In genomic region chr12:131207261-131207660, GRCh38 we compare ENCODE assay signal across 7 cellular contexts.
DNase-seq lines count a peak whose midpoint lies in the region; ATAC-seq and TF ChIP-seq lines count a peak whose summit lies in the region.
"Not testable (repeated sequence)": the region's sequence is repeated elsewhere in the genome, so short reads cannot be mapped to it uniquely, and the experiment has no call there.

No MANE protein-coding gene starts in this region.

- H3K4me3 ChIP-seq in upper lobe of right lung: not testable (repeated sequence)

- H3K4me1 Mint-ChIP-seq in chondrocyte (ENCODE audit: low read depth); osteocyte (ENCODE audit: unreplicated experiment); stimulated activated memory B cell treated with anti-CD40 and anti-IgM and Interleukin-4, amounts not matched to agents 10 μg/mL and 1 μg/mL and 100 μg/mL, for 72 hours: not testable (repeated sequence)

- not testable (repeated sequence) for H3K9me3 ChIP-seq in upper lobe of right lung

- not testable (repeated sequence) for H3K27me3 ChIP-seq in upper lobe of right lung

- TF ChIP-seq CTCF in chondrocyte (IDR thresholded peaks at IDR 0.05); osteocyte (IDR thresholded peaks at IDR 0.05); upper lobe of right lung (IDR thresholded peaks at IDR 0.05): not testable (repeated sequence)

- DNase-seq in activated CD8-positive, alpha-beta memory T cell treated with anti-CD3 and anti-CD28 coated beads for 24 hours: peak; percentile 44
- peak; percentile 70 for DNase-seq in chondrocyte (ENCODE audit: low spot score)
- DNase-seq in cardiac septum (ENCODE audit: low spot score): peak; percentile 50
- peak; percentile 29 for DNase-seq in left lobe of liver (ENCODE audit: low spot score)
- peak; percentile 81 for DNase-seq in osteocyte (ENCODE audit: extremely low spot score, unreplicated experiment)
- DNase-seq in upper lobe of right lung: peak; percentile 55

- not testable (repeated sequence) for H3K36me3 Mint-ChIP-seq in chondrocyte (ENCODE audit: low read depth); osteocyte (ENCODE audit: unreplicated experiment); stimulated activated memory B cell treated with anti-CD40 and anti-IgM and Interleukin-4, amounts not matched to agents 10 μg/mL and 1 μg/mL and 100 μg/mL, for 72 hours

- not testable (repeated sequence) for H3K4me1 ChIP-seq in upper lobe of right lung

- H3K9me3 Mint-ChIP-seq in chondrocyte (ENCODE audit: low read depth); osteocyte (ENCODE audit: unreplicated experiment); stimulated activated memory B cell treated with anti-CD40 and anti-IgM and Interleukin-4, amounts not matched to agents 10 μg/mL and 1 μg/mL and 100 μg/mL, for 72 hours: not testable (repeated sequence)

- intact Hi-C loops in cardiac septum (cut with DNase I); upper lobe of right lung (cut with DNase I): not testable (repeated sequence)

- H3K27ac ChIP-seq in upper lobe of right lung: not testable (repeated sequence)

- H3K27me3 Mint-ChIP-seq in chondrocyte (ENCODE audit: low read depth); osteocyte (ENCODE audit: unreplicated experiment): not testable (repeated sequence)
- H3K27me3 Mint-ChIP-seq in stimulated activated memory B cell treated with anti-CD40 and anti-IgM and Interleukin-4, amounts not matched to agents 10 μg/mL and 1 μg/mL and 100 μg/mL, for 72 hours: peaks cover 30% of the 10 kb centered on the region

- H3K4me3 Mint-ChIP-seq in chondrocyte (ENCODE audit: unreplicated experiment); osteocyte (ENCODE audit: unreplicated experiment); stimulated activated memory B cell treated with anti-CD40 and anti-IgM and Interleukin-4, amounts not matched to agents 10 μg/mL and 1 μg/mL and 100 μg/mL, for 72 hours: not testable (repeated sequence)

- ATAC-seq in left lobe of liver: not testable (repeated sequence)
- peak; percentile 27 for ATAC-seq in stimulated activated memory B cell treated with anti-CD40 and anti-IgM and Interleukin-4, amounts not matched to agents 10 μg/mL and 1 μg/mL and 100 μg/mL, for 72 hours
- peak; percentile 18 for ATAC-seq in upper lobe of right lung

- not testable (repeated sequence) for H3K36me3 ChIP-seq in upper lobe of right lung

- H3K27ac Mint-ChIP-seq in chondrocyte (ENCODE audit: unreplicated experiment); osteocyte (ENCODE audit: unreplicated experiment); stimulated activated memory B cell treated with anti-CD40 and anti-IgM and Interleukin-4, amounts not matched to agents 10 μg/mL and 1 μg/mL and 100 μg/mL, for 72 hours: not testable (repeated sequence)

Comparison
In these comparisons a context has a peak if more than half of its experiments do, and no peak if none do; other contexts are left out.
1. DNase-seq: peak in every context shown above with its lines; median percentile 81 in osteocyte; 70 in chondrocyte; 55 in upper lobe of right lung; 50 in cardiac septum; 44 in activated CD8-positive, alpha-beta memory T cell treated with anti-CD3 and anti-CD28 coated beads for 24 hours; 29 in left lobe of liver.